1 cellular context compared by ENCODE assay signal in the genomic region with DNA sequence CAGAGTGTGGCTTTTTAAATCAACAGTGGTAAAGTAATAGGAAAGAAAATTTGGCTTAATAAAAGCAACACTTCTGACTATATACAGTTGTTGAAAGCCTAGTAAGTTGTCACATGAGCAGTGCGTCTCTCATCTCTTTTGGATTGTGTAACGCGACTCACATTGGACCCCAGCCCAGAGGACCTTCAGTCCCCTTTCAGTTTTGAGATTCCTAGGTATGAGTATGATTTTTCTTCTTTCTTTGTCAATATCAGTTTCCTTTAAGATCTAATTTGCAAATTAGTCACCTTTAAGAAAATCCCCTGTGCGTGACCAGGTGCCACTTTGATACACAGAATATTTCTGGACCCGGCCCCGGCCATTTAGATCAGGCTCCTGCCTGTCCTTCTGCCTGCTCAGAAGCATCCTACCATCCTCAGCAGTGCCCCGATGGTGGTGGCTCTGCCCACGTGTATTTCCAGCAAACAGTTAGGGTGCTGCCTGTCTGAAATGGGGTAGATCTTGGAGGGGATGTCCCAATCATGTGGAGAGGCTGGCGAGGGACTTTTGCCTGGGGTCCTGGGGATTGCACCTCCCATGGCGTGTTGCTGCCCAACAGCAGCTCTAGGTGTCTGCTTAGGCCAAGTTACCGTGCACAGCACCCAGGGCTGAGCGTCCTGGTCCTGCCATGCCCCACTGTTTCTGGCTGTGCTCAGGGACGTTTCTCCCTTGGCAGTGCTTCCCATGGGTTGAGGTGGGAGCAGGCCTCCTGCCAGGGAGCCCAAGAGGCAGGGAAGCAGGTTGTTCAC.
TF ChIP-seq lines count a peak whose summit lies in the region.

No MANE protein-coding gene starts in this region.

TF ChIP-seq in IMR-90, 13 proteins besides CTCF, POLR2A, EP300 and RAD21:
- TF ChIP-seq CEBPB (IDR thresholded peaks at IDR 0.05; ENCODE audit: low read depth, low read length) (peak; percentile 41; the same call in 1 of the 2 replicates), FOS (IDR thresholded peaks at IDR 0.05; ENCODE audit: low read depth, low read length) (no peak)
